ENCODE assay signal across 10 cellular contexts in the genomic region with DNA sequence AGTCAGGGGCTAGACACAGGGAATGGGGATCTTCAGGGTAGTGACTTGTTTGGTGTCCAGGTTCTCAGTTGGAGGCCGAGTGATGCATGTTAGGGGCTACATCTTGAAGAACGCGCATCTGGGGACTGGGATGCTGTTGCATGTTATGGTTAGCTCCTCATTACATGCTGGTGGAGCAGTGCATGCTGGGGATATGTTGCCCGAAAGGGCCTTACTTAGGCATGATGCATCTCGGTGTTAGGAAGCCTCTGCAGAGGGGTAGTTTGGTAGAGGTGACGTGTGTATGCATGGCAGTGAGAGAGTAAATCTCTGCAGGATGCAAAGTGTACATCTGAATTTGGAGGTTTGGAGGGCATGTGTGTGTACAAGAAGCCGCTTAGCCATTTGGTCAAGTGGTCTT. TPM values are rescaled to one million over a fixed set of nuclear protein-coding genes. Genes with fewer than 3 reads are reported as not detected.
DNase-seq lines count a peak whose midpoint lies in the region; TF ChIP-seq lines count a peak whose summit lies in the region.
"Had no signal": no experiment of that assay in that cellular context is flagged by ENCODE, and none has a peak within 500 bp of the region (broad histone marks: within the 10 kb centered on the region; RNA-seq: fewer than 3 reads in every experiment).

No MANE protein-coding gene starts in this region.

- no peak overlapping the region for H2AFZ ChIP-seq in trophoblast cell (ENCODE audit: insufficient read depth, low read length, poor library complexity)

- H3K4me1 ChIP-seq in DOHH2 (ENCODE audit: control insufficient read depth, low read length) (peaks cover 30% of the 10 kb centered on the region), endodermal cell (ENCODE audit: control insufficient read depth, insufficient read depth, low read length) (peaks cover 5% of the 10 kb centered on the region), trophoblast cell (ENCODE audit: control insufficient read depth in 1 of 2, insufficient read depth in 2 of 2, low read length in 2 of 2) (peaks cover 14 to 15% of the 10 kb centered on the region in 2 experiments)

- no peak overlapping the region for H3K14ac ChIP-seq in trophoblast cell (ENCODE audit: low read length)

- H3K9ac ChIP-seq in endodermal cell (ENCODE audit: extremely low read depth, low read length, poor library complexity, severe bottlenecking): no peak overlapping the region
- no peak overlapping the region for H3K9ac ChIP-seq in trophoblast cell (ENCODE audit: low read length)

- H3K4me3 Mint-ChIP-seq in endodermal cell: peak overlapping the region; percentile 84

- H3K27me3 ChIP-seq in DOHH2 (ENCODE audit: control insufficient read depth, low read length) (no peaks in the 10 kb centered on the region), endodermal cell (ENCODE audit: control insufficient read depth, insufficient read depth, low read length, poor library complexity, severe bottlenecking) (no peaks in the 10 kb centered on the region), trophoblast cell (ENCODE audit: insufficient read depth, low read length) (no peaks in the 10 kb centered on the region)

- peak overlapping the region; percentile 74 for H3K27ac Mint-ChIP-seq in endodermal cell

- peak overlapping the region; percentile 100 for H3K4ac ChIP-seq in trophoblast cell (ENCODE audit: low read depth, low read length)

- H3K79me2 ChIP-seq in DOHH2 (ENCODE audit: control insufficient read depth, low read length) (peaks cover 71% of the 10 kb centered on the region), trophoblast cell (ENCODE audit: control insufficient read depth, insufficient read depth, low read length, poor library complexity) (peaks cover 38% of the 10 kb centered on the region)

- H3K27me3 Mint-ChIP-seq in endodermal cell (ENCODE audit: insufficient read depth): no peaks in the 10 kb centered on the region

- no peak overlapping the region for H3K27ac ChIP-seq in DOHH2 (ENCODE audit: low read depth, low read length)
- H3K27ac ChIP-seq in endodermal cell (ENCODE audit: low read depth, low read length): no peak overlapping the region
- no peak overlapping the region for H3K27ac ChIP-seq in trophoblast cell (ENCODE audit: low read depth, low read length)

- no peak overlapping the region for H3K18ac ChIP-seq in trophoblast cell (ENCODE audit: low read length)

- H2BK120ac ChIP-seq in trophoblast cell (ENCODE audit: insufficient read depth, low read length, poor library complexity): no peak overlapping the region

- H2BK5ac ChIP-seq in trophoblast cell (ENCODE audit: low read depth, low read length, poor library complexity): no peak overlapping the region

- H2BK12ac ChIP-seq in trophoblast cell (ENCODE audit: low read length): no peak overlapping the region

- H3K4me3 ChIP-seq in DOHH2 (ENCODE audit: low read length) (peak overlapping the region; percentile 79), endodermal cell (ENCODE audit: low read length) (peak overlapping the region; percentile 95), trophoblast cell (ENCODE audit: low read depth, low read length) (no peak overlapping the region)

- H3K36me3 ChIP-seq in DOHH2 (ENCODE audit: control insufficient read depth, low read length) (peaks cover 69% of the 10 kb centered on the region), endodermal cell (ENCODE audit: control insufficient read depth, insufficient read depth, low read length) (peaks cover 54% of the 10 kb centered on the region), trophoblast cell (ENCODE audit: control insufficient read depth in 1 of 2, insufficient read depth in 2 of 2, low read length in 2 of 2) (peaks cover 47 to 48% of the 10 kb centered on the region in 2 experiments)

- no peaks in the 10 kb centered on the region for H3K9me2 ChIP-seq in DOHH2 (replicated peaks; ENCODE audit: control insufficient read depth, low read length)

- peak overlapping the region; percentile 7 for H3K23ac ChIP-seq in trophoblast cell (ENCODE audit: low read length)

- WGBS in endodermal cell (ENCODE audit: insufficient coverage in 1 of 2, insufficient read length in 1 of 2), 2 experiments: 93 to 97% methylated on average over 7 of the region's 7 CpGs
- WGBS in trophoblast cell (ENCODE audit: extremely low coverage, insufficient coverage, insufficient read length): no CpG with 5 or more reads among the region's 7 CpGs

- no peaks in the 10 kb centered on the region for H3K9me3 Mint-ChIP-seq in endodermal cell

- DNase-seq in RKO (ENCODE audit: low spot score) (peak; percentile 56), endodermal cell (no peak), trophoblast cell (no peak), NCI-H2107 treated with DMSO at 0.1 percent for 48 hours (lab: John Stamatoyannopoulos, UW; ENCODE audit: unreplicated experiment) (no peak), GM03348 (ENCODE audit: low spot score) (no peak), GM13977 (ENCODE audit: low spot score) (no peak)
- no peak for DNase-seq in stimulated activated CD4-positive, alpha-beta T cell treated with anti-CD3 and anti-CD28 coated beads, Interleukin-4, amount 100 ng/mL, for 1 hour
- DNase-seq: activated effector memory CD4-positive, alpha-beta T cell treated with anti-CD3 and anti-CD28 coated beads, Interleukin-2, amount 50 U/mL, for 16 hours; NCI-H187 treated with DMSO at 0.1 percent for 48 hours had no signal

- H3K9me3 ChIP-seq in DOHH2 (ENCODE audit: control insufficient read depth, insufficient read depth, low read length) (no peaks in the 10 kb centered on the region), endodermal cell (ENCODE audit: control insufficient read depth, low read length) (no peaks in the 10 kb centered on the region), trophoblast cell (ENCODE audit: insufficient read depth, low read depth, low read length) (peaks cover 3% of the 10 kb centered on the region)

- peaks cover 41% of the 10 kb centered on the region for H3K36me3 Mint-ChIP-seq in endodermal cell (ENCODE audit: low read depth)

- TF ChIP-seq CTCF in DOHH2 (IDR thresholded peaks at IDR 0.05; ENCODE audit: low read depth, low read length, poor library complexity, severe bottlenecking) (no peak), endodermal cell (conservative IDR thresholded peaks at IDR 0.05) (no peak), GM13977 (IDR thresholded peaks at IDR 0.05; ENCODE audit: extremely low read depth, insufficient read depth, missing control alignments) (no peak)

- in situ Hi-C loops in GM13977 (cut with MboI; ENCODE audit: low pct_unique_long_range_greater_than_20kb, low sequenced_read_pairs, unreplicated experiment): no loop called here

- H3K4me2 ChIP-seq in DOHH2 (ENCODE audit: low read length) (peak overlapping the region; percentile 77), trophoblast cell (ENCODE audit: low read length) (peak overlapping the region; percentile 83)

- peaks cover 47% of the 10 kb centered on the region for H4K20me1 ChIP-seq in DOHH2 (ENCODE audit: control insufficient read depth, insufficient read depth, low read depth, low read length)

- peaks cover 22% of the 10 kb centered on the region for H3K4me1 Mint-ChIP-seq in endodermal cell

- no peak overlapping the region for H4K91ac ChIP-seq in trophoblast cell (ENCODE audit: low read depth, low read length)

- H3F3A ChIP-seq in DOHH2 (ENCODE audit: control insufficient read depth, insufficient read depth): peaks cover 1% of the 10 kb centered on the region

- no peak overlapping the region for H2AK5ac ChIP-seq in trophoblast cell (ENCODE audit: low read length)

- H4K12ac ChIP-seq in trophoblast cell (ENCODE audit: low read depth, low read length): no peak overlapping the region

- no peak overlapping the region for H4K8ac ChIP-seq in trophoblast cell (ENCODE audit: low read depth, low read length)

- H3K79me1 ChIP-seq in trophoblast cell (ENCODE audit: low read length): peaks cover 12% of the 10 kb centered on the region

RNA-seq across cellular contexts. Expression of a gene that starts 2.4 kb away (rescaled TPM):
- total RNA-seq in endodermal cell: 100 to 1,000 TPM; 408 to 475 TPM
- polyA plus RNA-seq in endodermal cell (2013, experiment 1 of 2): 196 TPM
- 206 TPM for polyA plus RNA-seq in endodermal cell (2013, experiment 2 of 2)
- 441 and 461 TPM in 2 replicates for polyA plus RNA-seq in trophoblast cell (2013)

RNA-seq across cellular contexts. Expression of a gene that starts 17.8 kb away (rescaled TPM):
- total RNA-seq in endodermal cell: 100 to 1,000 TPM; 332 TPM
- 318 TPM for polyA plus RNA-seq in endodermal cell (2013, experiment 1 of 2)
- polyA plus RNA-seq in endodermal cell (2013, experiment 2 of 2): 281 TPM
- polyA plus RNA-seq in trophoblast cell (2013): 221 and 224 TPM in 2 replicates

RNA-seq across cellular contexts. Expression of a gene that starts 20.6 kb away (rescaled TPM):
- total RNA-seq in endodermal cell: 10 to 100 TPM; 18.3 to 24.1 TPM
- 28.0 TPM for polyA plus RNA-seq in endodermal cell (2013, experiment 1 of 2)
- 25.5 TPM for polyA plus RNA-seq in endodermal cell (2013, experiment 2 of 2)
- 25.1 and 28.3 TPM in 2 replicates for polyA plus RNA-seq in trophoblast cell (2013)

RNA-seq across cellular contexts. Expression of a gene that starts 41.0 kb away (rescaled TPM):
- not detected for total RNA-seq in endodermal cell
- not detected for polyA plus RNA-seq in endodermal cell (2013, experiment 1 of 2)
- not detected for polyA plus RNA-seq in endodermal cell (2013, experiment 2 of 2)
- not detected in 2 replicates for polyA plus RNA-seq in trophoblast cell (2013)

RNA-seq across cellular contexts. Expression of a gene that starts 44.6 kb away (rescaled TPM):
- 10 to 100 TPM; 32.4 to 38.4 TPM for total RNA-seq in endodermal cell
- polyA plus RNA-seq in endodermal cell (2013, experiment 1 of 2): 27.9 TPM
- polyA plus RNA-seq in endodermal cell (2013, experiment 2 of 2): 23.3 TPM
- 7.0 and 7.3 TPM in 2 replicates for polyA plus RNA-seq in trophoblast cell (2013)
